ENCODE assay signal across 1 cellular context in genomic region chr17:1495265-1495664, GRCh38.
TF ChIP-seq lines count a peak whose summit lies in the region.

No MANE protein-coding gene starts in this region.

TF ChIP-seq in SK-N-SH, 30 proteins besides CTCF, POLR2A, EP300 and RAD21 (continued from another document):
- TF ChIP-seq, protein P1, sequence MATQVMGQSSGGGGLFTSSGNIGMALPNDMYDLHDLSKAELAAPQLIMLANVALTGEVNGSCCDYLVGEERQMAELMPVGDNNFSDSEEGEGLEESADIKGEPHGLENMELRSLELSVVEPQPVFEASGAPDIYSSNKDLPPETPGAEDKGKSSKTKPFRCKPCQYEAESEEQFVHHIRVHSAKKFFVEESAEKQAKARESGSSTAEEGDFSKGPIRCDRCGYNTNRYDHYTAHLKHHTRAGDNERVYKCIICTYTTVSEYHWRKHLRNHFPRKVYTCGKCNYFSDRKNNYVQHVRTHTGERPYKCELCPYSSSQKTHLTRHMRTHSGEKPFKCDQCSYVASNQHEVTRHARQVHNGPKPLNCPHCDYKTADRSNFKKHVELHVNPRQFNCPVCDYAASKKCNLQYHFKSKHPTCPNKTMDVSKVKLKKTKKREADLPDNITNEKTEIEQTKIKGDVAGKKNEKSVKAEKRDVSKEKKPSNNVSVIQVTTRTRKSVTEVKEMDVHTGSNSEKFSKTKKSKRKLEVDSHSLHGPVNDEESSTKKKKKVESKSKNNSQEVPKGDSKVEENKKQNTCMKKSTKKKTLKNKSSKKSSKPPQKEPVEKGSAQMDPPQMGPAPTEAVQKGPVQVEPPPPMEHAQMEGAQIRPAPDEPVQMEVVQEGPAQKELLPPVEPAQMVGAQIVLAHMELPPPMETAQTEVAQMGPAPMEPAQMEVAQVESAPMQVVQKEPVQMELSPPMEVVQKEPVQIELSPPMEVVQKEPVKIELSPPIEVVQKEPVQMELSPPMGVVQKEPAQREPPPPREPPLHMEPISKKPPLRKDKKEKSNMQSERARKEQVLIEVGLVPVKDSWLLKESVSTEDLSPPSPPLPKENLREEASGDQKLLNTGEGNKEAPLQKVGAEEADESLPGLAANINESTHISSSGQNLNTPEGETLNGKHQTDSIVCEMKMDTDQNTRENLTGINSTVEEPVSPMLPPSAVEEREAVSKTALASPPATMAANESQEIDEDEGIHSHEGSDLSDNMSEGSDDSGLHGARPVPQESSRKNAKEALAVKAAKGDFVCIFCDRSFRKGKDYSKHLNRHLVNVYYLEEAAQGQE (IDR thresholded peaks at IDR 0.05; ENCODE audit: low read depth, low read length): no peak
- TF ChIP-seq, protein P2, sequence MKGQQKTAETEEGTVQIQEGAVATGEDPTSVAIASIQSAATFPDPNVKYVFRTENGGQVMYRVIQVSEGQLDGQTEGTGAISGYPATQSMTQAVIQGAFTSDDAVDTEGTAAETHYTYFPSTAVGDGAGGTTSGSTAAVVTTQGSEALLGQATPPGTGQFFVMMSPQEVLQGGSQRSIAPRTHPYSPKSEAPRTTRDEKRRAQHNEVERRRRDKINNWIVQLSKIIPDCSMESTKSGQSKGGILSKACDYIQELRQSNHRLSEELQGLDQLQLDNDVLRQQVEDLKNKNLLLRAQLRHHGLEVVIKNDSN (IDR thresholded peaks at IDR 0.05; ENCODE audit: borderline replicate concordance, low read depth): no peak
- TF ChIP-seq POLR2AphosphoS5 (IDR thresholded peaks at IDR 0.05; ENCODE audit: low read depth, low read length) (no peak), RXRA (IDR thresholded peaks at IDR 0.05; ENCODE audit: borderline replicate concordance, low read depth) (no peak), RCOR1 (IDR thresholded peaks at IDR 0.05; ENCODE audit: low read length) (no peak), CHD2 (IDR thresholded peaks at IDR 0.05; ENCODE audit: low read length, partially characterized antibody) (no peak), TAF1 (IDR thresholded peaks at IDR 0.05; ENCODE audit: borderline replicate concordance, low read depth, low read length) (no peak), SIN3A (IDR thresholded peaks at IDR 0.05; ENCODE audit: borderline replicate concordance, low read depth, low read length) (no peak)
- TF ChIP-seq, protein P3, sequence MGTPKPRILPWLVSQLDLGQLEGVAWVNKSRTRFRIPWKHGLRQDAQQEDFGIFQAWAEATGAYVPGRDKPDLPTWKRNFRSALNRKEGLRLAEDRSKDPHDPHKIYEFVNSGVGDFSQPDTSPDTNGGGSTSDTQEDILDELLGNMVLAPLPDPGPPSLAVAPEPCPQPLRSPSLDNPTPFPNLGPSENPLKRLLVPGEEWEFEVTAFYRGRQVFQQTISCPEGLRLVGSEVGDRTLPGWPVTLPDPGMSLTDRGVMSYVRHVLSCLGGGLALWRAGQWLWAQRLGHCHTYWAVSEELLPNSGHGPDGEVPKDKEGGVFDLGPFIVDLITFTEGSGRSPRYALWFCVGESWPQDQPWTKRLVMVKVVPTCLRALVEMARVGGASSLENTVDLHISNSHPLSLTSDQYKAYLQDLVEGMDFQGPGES (IDR thresholded peaks at IDR 0.05; ENCODE audit: low read depth, low read length): no peak
